18 cellular contexts compared by ENCODE assay signal in genomic region chr9:114425126-114425525, GRCh38. TPM values are rescaled to one million over a fixed set of nuclear protein-coding genes. Genes with fewer than 3 reads are reported as not detected.
A peak's percentile ranks its signal among the peaks of the same experiment; 100 is the strongest.
DNase-seq lines count a peak whose midpoint lies in the region; ATAC-seq and TF ChIP-seq lines count a peak whose summit lies in the region.
"Had no signal": no experiment of that assay in that cellular context is flagged by ENCODE, and none has a peak within 500 bp of the region (broad histone marks: within the 10 kb centered on the region; RNA-seq: fewer than 3 reads in every experiment).

No MANE protein-coding gene starts in this region.

- DNase-seq in cardiac septum (ENCODE audit: low spot score) = peak; percentile 41
- DNase-seq in right atrium auricular region (ENCODE audit: low spot score) = no peak
- DNase-seq in Peyer's patch = peak in 2 of 3 donors; percentile 9 to 16
- peak; percentile 52 for DNase-seq in sigmoid colon
- no peak for DNase-seq in activated CD4-positive, alpha-beta T cell treated with anti-CD3 and anti-CD28 coated beads for 1 hour
- DNase-seq in UCSD-AML1 (lab: John Stamatoyannopoulos, UW; ENCODE audit: unreplicated experiment) = no peak
- DNase-seq in CD4-positive, alpha-beta T cell = no peak
- DNase-seq: CD8-positive, alpha-beta memory T cell; COR-L47; DMS 273 treated with DMSO at 0.1 percent for 48 hours; DMS53; DND-41; EL; IMR-90 had no signal

- no peak overlapping the region for H3K4me3 ChIP-seq in right atrium auricular region
- no peak overlapping the region for H3K4me3 ChIP-seq in Peyer's patch
- H3K4me3 ChIP-seq in sigmoid colon = no peak overlapping the region
- H3K4me3 ChIP-seq: BLaER1 treated with 17β-estradiol and CSF1 and Interleukin-3, amounts not matched to agents 10 nM and 100 nM; GM12878; HAP-1 had no signal

- no peaks in the 10 kb centered on the region for H3K9me3 Mint-ChIP-seq in CD4-positive, alpha-beta T cell
- H3K9me3 Mint-ChIP-seq: CD8-positive, alpha-beta memory T cell had no signal

- H3K4me1 ChIP-seq in right atrium auricular region (no peaks in the 10 kb centered on the region), Peyer's patch (no peaks in the 10 kb centered on the region), sigmoid colon (no peaks in the 10 kb centered on the region)
- H3K4me1 ChIP-seq: HAP-1 had no signal

- no peaks in the 10 kb centered on the region for H3K4me1 Mint-ChIP-seq in CD4-positive, alpha-beta T cell (ENCODE audit: low read depth)
- H3K4me1 Mint-ChIP-seq: B cell; CD8-positive, alpha-beta memory T cell had no signal

- 90% methylated on average over 11 of the region's 11 CpGs for WGBS in sigmoid colon, 2 donors

- no peaks in the 10 kb centered on the region for H3K36me3 ChIP-seq in right atrium auricular region
- H3K36me3 ChIP-seq in Peyer's patch = no peaks in the 10 kb centered on the region
- peaks cover 0 to 12% (median 0%) of the 10 kb centered on the region in 4 donors for H3K36me3 ChIP-seq in sigmoid colon
- H3K36me3 ChIP-seq: BLaER1 treated with 17β-estradiol and CSF1 and Interleukin-3, amounts not matched to agents 10 nM and 100 nM; HAP-1 had no signal

- TF ChIP-seq CTCF in right atrium auricular region (IDR thresholded peaks at IDR 0.05) (no peak), Peyer's patch (IDR thresholded peaks at IDR 0.05) (no peak), sigmoid colon (IDR thresholded peaks at IDR 0.05) (no peak)
- TF ChIP-seq CTCF in CD4-positive, alpha-beta T cell (IDR thresholded peaks at IDR 0.05) = no peak

- POLR2A ChIA-PET in CD4-positive, alpha-beta T cell (lab: Charles Lee) = no interaction called here

- H3K27me3 ChIP-seq in right atrium auricular region (no peaks in the 10 kb centered on the region), Peyer's patch (no peaks in the 10 kb centered on the region), sigmoid colon (no peaks in the 10 kb centered on the region)
- H3K27me3 ChIP-seq in CD4-positive, alpha-beta T cell (ENCODE audit: control insufficient read depth, insufficient read depth, low read length) = no peaks in the 10 kb centered on the region
- H3K27me3 ChIP-seq: BLaER1 treated with 17β-estradiol and CSF1 and Interleukin-3, amounts not matched to agents 10 nM and 100 nM had no signal

- H3K9me3 ChIP-seq in right atrium auricular region = no peaks in the 10 kb centered on the region
- H3K9me3 ChIP-seq in Peyer's patch = no peaks in the 10 kb centered on the region
- H3K9me3 ChIP-seq in sigmoid colon = no peaks in the 10 kb centered on the region
- no peaks in the 10 kb centered on the region for H3K9me3 ChIP-seq in CD4-positive, alpha-beta T cell (ENCODE audit: control insufficient read depth, low read length)
- H3K9me3 ChIP-seq: BLaER1 treated with 17β-estradiol and CSF1 and Interleukin-3, amounts not matched to agents 10 nM and 100 nM; HAP-1 had no signal

- no peak for ATAC-seq in CD4-positive, alpha-beta T cell (ENCODE audit: poor library complexity)
- ATAC-seq: GM12878 had no signal

- no peaks in the 10 kb centered on the region for H3K36me3 Mint-ChIP-seq in CD4-positive, alpha-beta T cell (ENCODE audit: low read depth)

- H3K27me3 Mint-ChIP-seq in CD4-positive, alpha-beta T cell = no peaks in the 10 kb centered on the region

- no peak for TF ChIP-seq EP300 in sigmoid colon (IDR thresholded peaks at IDR 0.05)

- TF ChIP-seq POLR2A in Peyer's patch (IDR thresholded peaks at IDR 0.05) = no peak
- no peak for TF ChIP-seq POLR2A in sigmoid colon (IDR thresholded peaks at IDR 0.05)

- no peak overlapping the region for H3K27ac ChIP-seq in right atrium auricular region
- no peak overlapping the region for H3K27ac ChIP-seq in Peyer's patch
- no peak overlapping the region for H3K27ac ChIP-seq in sigmoid colon
- no peak overlapping the region for H3K27ac ChIP-seq in CD4-positive, alpha-beta T cell (ENCODE audit: low read depth, low read length)
- H3K27ac ChIP-seq: BLaER1 treated with 17β-estradiol and CSF1 and Interleukin-3, amounts not matched to agents 10 nM and 100 nM had no signal

- no peak overlapping the region for H3K4me3 Mint-ChIP-seq in CD4-positive, alpha-beta T cell
- H3K4me3 Mint-ChIP-seq: B cell; CD8-positive, alpha-beta memory T cell had no signal

- intact Hi-C loops in cardiac septum (cut with DNase I) = no loop called here
- intact Hi-C loops in sigmoid colon (cut with DNase I) = no loop called here
- intact Hi-C loops in CD4-positive, alpha-beta T cell (cut with DNase I, micrococcal nuclease) = no loop called here

- CTCF ChIA-PET in CD4-positive, alpha-beta T cell (lab: Charles Lee) = no interaction called here

- no peak overlapping the region for H3K27ac Mint-ChIP-seq in CD4-positive, alpha-beta T cell
- H3K27ac Mint-ChIP-seq: B cell had no signal

RNA-seq across cellular contexts. Expression of gene AKNA, which starts 37.3 kb away (rescaled TPM):
- 4.5 TPM for total RNA-seq in cardiac septum
- total RNA-seq in right atrium auricular region = 1 to 10 TPM; 3.1 to 7.8 TPM
- 100 to 1,000 TPM in 1 of 4 donors, 10 to 100 TPM in 3; 41.7 to 174 (median 75.0) TPM for total RNA-seq in Peyer's patch
- total RNA-seq in sigmoid colon = 10 to 100 TPM; 13.6 to 18.6 (median 17.7) TPM
- polyA plus RNA-seq in sigmoid colon = 10 to 100 TPM in 2 of 3 donors, 1 to 10 TPM in 1; 9.9 to 81.6 (median 10.2) TPM
- 100 to 1,000 TPM; 247 to 258 TPM for total RNA-seq in CD4-positive, alpha-beta T cell

Comparison
In these comparisons a context has a peak if more than half of its experiments do, and no peak if none do; other contexts are left out.
1. DNase-seq: peak in cardiac septum (single experiment), Peyer's patch (2 of 3) and sigmoid colon (single experiment); none in right atrium auricular region (single experiment), activated CD4-positive, alpha-beta T cell treated with anti-CD3 and anti-CD28 coated beads for 1 hour (single experiment), UCSD-AML1 (single experiment) and CD4-positive, alpha-beta T cell (0 of 10).